Comparison of ENCODE assay signal across 8 cellular contexts in the genomic region with DNA sequence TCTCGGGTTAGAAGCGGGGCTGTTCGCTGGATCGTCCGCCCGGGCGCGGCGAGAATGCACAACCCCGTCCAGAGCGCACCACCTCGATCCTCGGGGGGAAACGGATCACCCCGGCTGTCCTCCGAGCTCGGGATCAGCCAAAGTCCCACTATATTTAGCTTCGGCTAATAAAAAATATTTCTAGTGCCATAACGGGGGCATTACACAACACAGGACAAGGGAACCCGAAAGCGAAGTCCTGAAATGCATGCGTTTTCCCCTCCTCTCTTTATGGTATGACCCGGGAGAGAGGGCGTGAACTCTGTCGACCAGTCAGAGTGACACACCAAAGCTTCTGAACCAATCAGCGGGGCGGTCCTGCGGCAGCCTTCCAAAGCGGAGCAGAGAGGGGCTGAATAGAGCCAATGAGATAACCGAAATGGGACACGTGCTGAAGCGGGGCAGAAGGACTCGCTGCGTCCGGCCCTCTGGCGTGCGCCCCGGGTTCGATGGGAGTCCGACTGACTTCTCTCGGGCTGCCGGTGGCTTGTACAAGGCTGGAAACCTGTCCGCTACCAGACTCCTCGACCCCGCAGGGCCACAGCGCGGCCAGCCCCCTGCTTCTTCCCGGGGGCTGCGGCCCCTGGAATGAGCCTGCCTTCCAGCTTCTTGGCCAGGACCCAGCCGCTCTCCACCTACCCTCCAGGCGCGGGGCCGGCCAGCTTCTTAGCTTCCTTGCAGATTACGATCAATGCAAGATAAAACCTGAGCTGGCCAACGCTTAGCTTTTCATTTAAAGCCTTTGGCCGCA. TPM values are rescaled to one million over a fixed set of nuclear protein-coding genes. Genes with fewer than 3 reads are reported as not detected.
A peak's percentile ranks its signal among the peaks of the same experiment; 100 is the strongest.
DNase-seq lines count a peak whose midpoint lies in the region; ATAC-seq, FAIRE-seq and TF ChIP-seq lines count a peak whose summit lies in the region.

A gene with protein sequence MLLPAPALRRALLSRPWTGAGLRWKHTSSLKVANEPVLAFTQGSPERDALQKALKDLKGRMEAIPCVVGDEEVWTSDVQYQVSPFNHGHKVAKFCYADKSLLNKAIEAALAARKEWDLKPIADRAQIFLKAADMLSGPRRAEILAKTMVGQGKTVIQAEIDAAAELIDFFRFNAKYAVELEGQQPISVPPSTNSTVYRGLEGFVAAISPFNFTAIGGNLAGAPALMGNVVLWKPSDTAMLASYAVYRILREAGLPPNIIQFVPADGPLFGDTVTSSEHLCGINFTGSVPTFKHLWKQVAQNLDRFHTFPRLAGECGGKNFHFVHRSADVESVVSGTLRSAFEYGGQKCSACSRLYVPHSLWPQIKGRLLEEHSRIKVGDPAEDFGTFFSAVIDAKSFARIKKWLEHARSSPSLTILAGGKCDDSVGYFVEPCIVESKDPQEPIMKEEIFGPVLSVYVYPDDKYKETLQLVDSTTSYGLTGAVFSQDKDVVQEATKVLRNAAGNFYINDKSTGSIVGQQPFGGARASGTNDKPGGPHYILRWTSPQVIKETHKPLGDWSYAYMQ (minus strand): TSS at position 33 of the 790 bp plus-strand sequence. CDS start 32 bp downstream, at position 1.

- H3K27ac ChIP-seq in RWPE2 (ENCODE audit: poor library complexity, severe bottlenecking): peak within 1 kb of the TSS; percentile 46

- TF ChIP-seq CTCF in RWPE2 (IDR thresholded peaks at IDR 0.05; ENCODE audit: poor library complexity, severe bottlenecking): no peak

- peaks cover 7% of the 10 kb centered on the region for H3K4me1 ChIP-seq in RWPE2 (ENCODE audit: insufficient read depth, poor library complexity, severe bottlenecking)

- peaks cover 0 to 9% (median under 1%) of the 10 kb centered on the region in 3 donors for H3K36me3 Mint-ChIP-seq in naive thymus-derived CD8-positive, alpha-beta T cell
- peaks cover 2 to 3% of the 10 kb centered on the region in 2 donors for H3K36me3 Mint-ChIP-seq in stimulated activated naive B cell treated with anti-CD40 and anti-IgM and Interleukin-4, amounts not matched to agents 10 μg/mL and 1 μg/mL and 100 μg/mL, for 72 hours

- H3K9me3 ChIP-seq in RWPE2 (ENCODE audit: severe bottlenecking): no peaks in the 10 kb centered on the region

- FAIRE-seq in H54 (lab: Jason Lieb, UNC): peak; percentile 93

- H3K36me3 ChIP-seq in RWPE2 (ENCODE audit: low read depth): peaks cover 16% of the 10 kb centered on the region

- no peaks in the 10 kb centered on the region for H3K9me3 Mint-ChIP-seq in naive thymus-derived CD8-positive, alpha-beta T cell
- H3K9me3 Mint-ChIP-seq in stimulated activated naive B cell treated with anti-CD40 and anti-IgM and Interleukin-4, amounts not matched to agents 10 μg/mL and 1 μg/mL and 100 μg/mL, for 72 hours: no peaks in the 10 kb centered on the region

- POLR2A ChIA-PET in naive thymus-derived CD8-positive, alpha-beta T cell (lab: Charles Lee): interaction anchor here (1.2 to 2.2 kb wide), 8 partner anchors 10 to 171 kb away, joined by 3 to 17 read pairs (median 6); a partner anchor contains a TSS

- peak within 1 kb of the TSS; percentile 87 for H3K4me3 ChIP-seq in RWPE2 (ENCODE audit: severe bottlenecking)

- peak; percentile 60; the same call in 1 of the 2 replicates for TF ChIP-seq POLR2A in H54 (IDR thresholded peaks at IDR 0.05; ENCODE audit: low read depth, low read length)

- peak within 1 kb of the TSS; percentile 82 to 99 (median 98) for H3K27ac Mint-ChIP-seq in naive thymus-derived CD8-positive, alpha-beta T cell
- peak within 1 kb of the TSS; percentile 100 for H3K27ac Mint-ChIP-seq in stimulated activated naive B cell treated with anti-CD40 and anti-IgM and Interleukin-4, amounts not matched to agents 10 μg/mL and 1 μg/mL and 100 μg/mL, for 72 hours

- no peaks in the 10 kb centered on the region for H3K27me3 Mint-ChIP-seq in naive thymus-derived CD8-positive, alpha-beta T cell
- no peaks in the 10 kb centered on the region for H3K27me3 Mint-ChIP-seq in stimulated activated naive B cell treated with anti-CD40 and anti-IgM and Interleukin-4, amounts not matched to agents 10 μg/mL and 1 μg/mL and 100 μg/mL, for 72 hours

- H3K4me1 Mint-ChIP-seq in naive thymus-derived CD8-positive, alpha-beta T cell: peaks cover 15 to 58% (median 37%) of the 10 kb centered on the region in 4 donors
- H3K4me1 Mint-ChIP-seq in stimulated activated naive B cell treated with anti-CD40 and anti-IgM and Interleukin-4, amounts not matched to agents 10 μg/mL and 1 μg/mL and 100 μg/mL, for 72 hours: peaks cover 19 to 42% of the 10 kb centered on the region in 2 donors

- DNase-seq in ELF-1 (ENCODE audit: low read depth, low spot score): peak; percentile 98
- peak; percentile 97 for DNase-seq in H54 (ENCODE audit: insufficient read length, low spot score)
- peak; percentile 97 for DNase-seq in LoVo (ENCODE audit: low spot score)
- peak; percentile 97 for DNase-seq in RWPE2 (ENCODE audit: low spot score)
- peak; percentile 97 for DNase-seq in activated effector memory CD4-positive, alpha-beta T cell treated with anti-CD3 and anti-CD28 coated beads, Interleukin-2, amount 50 U/mL, for 16 hours
- peak; percentile 98 for DNase-seq in fibroblast of peridontal ligament (ENCODE audit: extremely low read depth)
- DNase-seq in naive thymus-derived CD8-positive, alpha-beta T cell: peak; percentile 77 to 97 (median 92)
- peak; percentile 95 for DNase-seq in stimulated activated naive B cell treated with anti-CD40 and anti-IgM and Interleukin-4, amounts not matched to agents 10 μg/mL and 1 μg/mL and 100 μg/mL, for 72 hours

- H3K27me3 ChIP-seq in RWPE2 (ENCODE audit: insufficient read depth, poor library complexity, severe bottlenecking): no peaks in the 10 kb centered on the region

- peak; percentile 96 for ATAC-seq in RWPE2 (ENCODE audit: low read depth)
- ATAC-seq in naive thymus-derived CD8-positive, alpha-beta T cell: peak; percentile 96 to 98
- ATAC-seq in stimulated activated naive B cell treated with anti-CD40 and anti-IgM and Interleukin-4, amounts not matched to agents 10 μg/mL and 1 μg/mL and 100 μg/mL, for 72 hours (replicated peaks): peak; percentile 97 to 98

- peak within 1 kb of the TSS; percentile 88 to 95 (median 92) for H3K4me3 Mint-ChIP-seq in naive thymus-derived CD8-positive, alpha-beta T cell
- peak within 1 kb of the TSS; percentile 99 to 100 for H3K4me3 Mint-ChIP-seq in stimulated activated naive B cell treated with anti-CD40 and anti-IgM and Interleukin-4, amounts not matched to agents 10 μg/mL and 1 μg/mL and 100 μg/mL, for 72 hours

RNA-seq across cellular contexts. Expression of the gene that starts here (rescaled TPM):
- 1 to 10 TPM; 1.6 to 2.5 TPM for total RNA-seq in naive thymus-derived CD8-positive, alpha-beta T cell
- polyA plus RNA-seq in naive thymus-derived CD8-positive, alpha-beta T cell: 1 to 10 TPM in 1 of 3 donors, under 1 TPM in 2; 0.31 to 2.0 (median 0.39) TPM

Comparison
In these comparisons a context has a peak if more than half of its experiments do, and no peak if none do; other contexts are left out.
1. Peak in every context shown above with its lines: DNase-seq, ATAC-seq, H3K4me3 ChIP-seq and H3K27ac ChIP-seq.